In genomic region chr19:45791744-45792481, GRCh38 we compare ENCODE assay signal across 8 cellular contexts. TPM values are rescaled to one million over a fixed set of nuclear protein-coding genes. Genes with fewer than 3 reads are reported as not detected.
A peak's percentile ranks its signal among the peaks of the same experiment; 100 is the strongest.
DNase-seq lines count a peak whose midpoint lies in the region; ATAC-seq lines count a peak whose summit lies in the region.

No MANE protein-coding gene starts in this region.

- H3K9me3 ChIP-seq in MG63: no peaks in the 10 kb centered on the region
- H3K9me3 ChIP-seq in duodenal mucosa (ENCODE audit: control insufficient read depth in 1 of 2, low read length in 2 of 2): no peaks in the 10 kb centered on the region
- no peaks in the 10 kb centered on the region for H3K9me3 ChIP-seq in neuron (ENCODE audit: low read length)

- peaks cover 46% of the 10 kb centered on the region for H3K36me3 ChIP-seq in MG63
- H3K36me3 ChIP-seq in duodenal mucosa (ENCODE audit: control insufficient read depth in 1 of 2, insufficient read depth in 2 of 2, low read length in 2 of 2): peaks cover 6 to 20% of the 10 kb centered on the region in 2 donors
- H3K36me3 ChIP-seq in neuron (ENCODE audit: insufficient read depth, low read length): peaks cover 32% of the 10 kb centered on the region

- H3K9ac ChIP-seq in duodenal mucosa (ENCODE audit: low read depth in 1 of 2, low read length in 2 of 2): peak overlapping the region; percentile 44 to 74

- H2AFZ ChIP-seq in neuron (ENCODE audit: low read depth, low read length): no peak overlapping the region

- peak overlapping the region; percentile 91 for H3K4me3 ChIP-seq in MG63
- peak overlapping the region; percentile 70 to 77 for H3K4me3 ChIP-seq in duodenal mucosa (ENCODE audit: low read depth in 1 of 2, low read length in 2 of 2)
- H3K4me3 ChIP-seq in neuron (ENCODE audit: low read length): peak overlapping the region; percentile 99

- H3K27me3 ChIP-seq in MG63 (no peaks in the 10 kb centered on the region), duodenal mucosa (ENCODE audit: control insufficient read depth in 1 of 2, insufficient read depth in 2 of 2, low read length in 2 of 2) (no peaks in the 10 kb centered on the region), neuron (ENCODE audit: insufficient read depth, low read length) (no peaks in the 10 kb centered on the region)

- H3K27ac ChIP-seq in duodenal mucosa (ENCODE audit: low read depth, low read length): no peak overlapping the region

- no peak for ATAC-seq in HG02973 (IDR thresholded peaks at IDR 0.05; ENCODE audit: unreplicated experiment)

- DNase-seq in activated CD4-positive, alpha-beta T cell treated with anti-CD3 and anti-CD28 coated beads for 48 hours: peak; percentile 31
- no peak for DNase-seq in activated CD4-positive, alpha-beta T cell treated with anti-CD3 and anti-CD28 coated beads, Interleukin-2, amount 50 U/mL, for 1 hour
- DNase-seq in MG63 (no peak), ureter (ENCODE audit: low spot score) (no peak), KG1 (lab: John Stamatoyannopoulos, UW) (no peak)

- H3K4me1 ChIP-seq in duodenal mucosa (ENCODE audit: control insufficient read depth in 1 of 2, insufficient read depth in 2 of 2, low read length in 2 of 2): peaks cover 16 to 20% of the 10 kb centered on the region in 2 donors
- peaks cover 21% of the 10 kb centered on the region for H3K4me1 ChIP-seq in neuron (ENCODE audit: insufficient read depth, low read length)

RNA-seq across cellular contexts. Expression of gene DMWD, which starts 0.7 kb away (rescaled TPM):
- total RNA-seq in MG63 (2014; rRNA removed; shearing (Covaris generic); ENCODE audit: low replicate concordance): 30.4 and 48.0 TPM in 2 replicates
- 64.2 TPM for total RNA-seq in ureter

RNA-seq across cellular contexts. Expression of gene DMPK, which starts 9.6 kb away (rescaled TPM):
- total RNA-seq in MG63 (2014; rRNA removed; shearing (Covaris generic); ENCODE audit: low replicate concordance): 3.9 and 7.0 TPM in 2 replicates
- 106 TPM for total RNA-seq in ureter

RNA-seq across cellular contexts. Expression of gene SIX5, which starts 22.9 kb away (rescaled TPM):
- 11.4 and 18.6 TPM in 2 replicates for total RNA-seq in MG63 (2014; rRNA removed; shearing (Covaris generic); ENCODE audit: low replicate concordance)
- 18.1 TPM for total RNA-seq in ureter

RNA-seq across cellular contexts. Expression of gene RSPH6A, which starts 23.2 kb away (rescaled TPM):
- not detected in 2 replicates for total RNA-seq in MG63 (2014; rRNA removed; shearing (Covaris generic); ENCODE audit: low replicate concordance)
- 0.21 TPM for total RNA-seq in ureter

RNA-seq across cellular contexts. Expression of gene MEIOSIN, which starts 58.7 kb away (rescaled TPM):
- total RNA-seq in MG63 (2014; rRNA removed; shearing (Covaris generic); ENCODE audit: low replicate concordance): 0.99 TPM in 1 of 2 replicates, not detected in the other
- not detected for total RNA-seq in ureter

Comparison
In these comparisons a context has a peak if more than half of its experiments do, and no peak if none do; other contexts are left out.
1. RNA of gene DMPK, which starts 9.6 kb away (total RNA-seq): 106 TPM in ureter (single experiment); 3.9 to 7.0 TPM in MG63; every median in the first group is over 10 times any median in the second.
2. Peak in every context shown above with its lines, with median percentiles within 50 percentile points of each other: H3K4me3 ChIP-seq.